16 cellular contexts compared by ENCODE assay signal in genomic region chr7:136993377-136993776, GRCh38.
DNase-seq lines count a peak whose midpoint lies in the region; ATAC-seq and TF ChIP-seq lines count a peak whose summit lies in the region.
"Had no signal": no experiment of that assay in that cellular context is flagged by ENCODE, and none has a peak within 500 bp of the region (broad histone marks: within the 10 kb centered on the region; RNA-seq: fewer than 3 reads in every experiment).

No MANE protein-coding gene starts in this region.

- H3K4me3 ChIP-seq in heart right ventricle: no peak overlapping the region
- H3K4me3 ChIP-seq in right atrium auricular region: no peak overlapping the region
- H3K4me3 ChIP-seq in smooth muscle cell: no peak overlapping the region
- H3K4me3 ChIP-seq: BLaER1 treated with 17β-estradiol and CSF1 and Interleukin-3, amounts not matched to agents 10 nM and 100 nM; GM12878 had no signal

- H3K79me2 ChIP-seq in smooth muscle cell (ENCODE audit: low read depth): no peaks in the 10 kb centered on the region

- peak overlapping the region; percentile 45 for H2AFZ ChIP-seq in smooth muscle cell (ENCODE audit: low read depth)

- intact Hi-C loops in Right ventricle myocardium superior (cut with DNase I) (no loop called here), heart right ventricle (cut with DNase I) (loop anchor here in 1 of 10 donors (5.0 to 10.0 kb wide), 2 partner anchors 59 to 89 kb away; no protein-coding TSS in a partner anchor)

- H4K20me1 ChIP-seq in smooth muscle cell (ENCODE audit: low read depth): no peaks in the 10 kb centered on the region
- H4K20me1 ChIP-seq: BLaER1 treated with 17β-estradiol and CSF1 and Interleukin-3, amounts not matched to agents 10 nM and 100 nM had no signal

- H3K27me3 ChIP-seq in heart right ventricle: no peaks in the 10 kb centered on the region
- H3K27me3 ChIP-seq in right atrium auricular region: no peaks in the 10 kb centered on the region
- no peaks in the 10 kb centered on the region for H3K27me3 ChIP-seq in smooth muscle cell (ENCODE audit: low read depth)
- H3K27me3 ChIP-seq: BLaER1 treated with 17β-estradiol and CSF1 and Interleukin-3, amounts not matched to agents 10 nM and 100 nM had no signal

- TF ChIP-seq CTCF in heart right ventricle (IDR thresholded peaks at IDR 0.05) (no peak), right atrium auricular region (IDR thresholded peaks at IDR 0.05) (no peak), smooth muscle cell (IDR thresholded peaks at IDR 0.05; ENCODE audit: borderline replicate concordance, insufficient read depth, poor library complexity, severe bottlenecking) (no peak)

- peak overlapping the region; percentile 2 to 79 (median 56) for H3K27ac ChIP-seq in heart right ventricle
- H3K27ac ChIP-seq in right atrium auricular region: peak overlapping the region; percentile 41 to 87
- H3K27ac ChIP-seq in smooth muscle cell (ENCODE audit: low read depth): no peak overlapping the region
- H3K27ac ChIP-seq: BLaER1 treated with 17β-estradiol and CSF1 and Interleukin-3, amounts not matched to agents 10 nM and 100 nM had no signal

- DNase-seq in Right ventricle myocardium superior (no peak), heart right ventricle (no peak), right atrium auricular region (ENCODE audit: low spot score) (no peak), smooth muscle cell (lab: John Stamatoyannopoulos, UW; ENCODE audit: unreplicated experiment) (no peak), T-helper 2 cell (no peak), SK-N-DZ (ENCODE audit: low spot score) (no peak)
- DNase-seq: CD8-positive, alpha-beta memory T cell; COR-L47; DMS 273 treated with DMSO at 0.1 percent for 48 hours; DMS53; DND-41; EL; H9 had no signal

- H3K9me3 ChIP-seq in heart right ventricle: peaks cover 0 to 12% (median 0%) of the 10 kb centered on the region in 11 donors
- H3K9me3 ChIP-seq in right atrium auricular region: peaks cover 0 to 2% of the 10 kb centered on the region in 2 donors
- H3K9me3 ChIP-seq in smooth muscle cell (replicated peaks; ENCODE audit: low read depth): no peaks in the 10 kb centered on the region
- H3K9me3 ChIP-seq: BLaER1 treated with 17β-estradiol and CSF1 and Interleukin-3, amounts not matched to agents 10 nM and 100 nM had no signal

- ATAC-seq in Right ventricle myocardium superior (ENCODE audit: poor library complexity) (peak; percentile 60), heart right ventricle (peak; percentile 25 to 87 (median 73)), HG03457 (IDR thresholded peaks at IDR 0.05; ENCODE audit: unreplicated experiment) (no peak)
- ATAC-seq: GM12878 had no signal

- no peak overlapping the region for H3K9ac ChIP-seq in smooth muscle cell (ENCODE audit: low read depth)
- H3K9ac ChIP-seq: BLaER1 treated with 17β-estradiol and CSF1 and Interleukin-3, amounts not matched to agents 10 nM and 100 nM had no signal

- H3K4me1 ChIP-seq in heart right ventricle: peaks cover 0 to 38% (median 4%) of the 10 kb centered on the region in 9 donors
- peaks cover 0 to 20% of the 10 kb centered on the region in 2 donors for H3K4me1 ChIP-seq in right atrium auricular region
- no peaks in the 10 kb centered on the region for H3K4me1 ChIP-seq in smooth muscle cell (ENCODE audit: low read depth)
- H3K4me1 ChIP-seq: BLaER1 treated with 17β-estradiol and CSF1 and Interleukin-3, amounts not matched to agents 10 nM and 100 nM had no signal

- H3K36me3 ChIP-seq in heart right ventricle (no peaks in the 10 kb centered on the region), right atrium auricular region (no peaks in the 10 kb centered on the region), smooth muscle cell (ENCODE audit: low read depth) (no peaks in the 10 kb centered on the region)
- H3K36me3 ChIP-seq: BLaER1 treated with 17β-estradiol and CSF1 and Interleukin-3, amounts not matched to agents 10 nM and 100 nM had no signal

- no peak overlapping the region for H3K4me2 ChIP-seq in smooth muscle cell
- H3K4me2 ChIP-seq: BLaER1 treated with 17β-estradiol and CSF1 and Interleukin-3, amounts not matched to agents 10 nM and 100 nM had no signal

- WGBS in heart right ventricle, 2 donors: 13 to 30% methylated on average over 3 of the region's 3 CpGs
- 45% methylated on average over 3 of the region's 3 CpGs for WGBS in smooth muscle cell (ENCODE audit: low lambda C conversion rate)

- no peaks in the 10 kb centered on the region for H3F3A ChIP-seq in smooth muscle cell (ENCODE audit: low read depth)
